In the genomic region with DNA sequence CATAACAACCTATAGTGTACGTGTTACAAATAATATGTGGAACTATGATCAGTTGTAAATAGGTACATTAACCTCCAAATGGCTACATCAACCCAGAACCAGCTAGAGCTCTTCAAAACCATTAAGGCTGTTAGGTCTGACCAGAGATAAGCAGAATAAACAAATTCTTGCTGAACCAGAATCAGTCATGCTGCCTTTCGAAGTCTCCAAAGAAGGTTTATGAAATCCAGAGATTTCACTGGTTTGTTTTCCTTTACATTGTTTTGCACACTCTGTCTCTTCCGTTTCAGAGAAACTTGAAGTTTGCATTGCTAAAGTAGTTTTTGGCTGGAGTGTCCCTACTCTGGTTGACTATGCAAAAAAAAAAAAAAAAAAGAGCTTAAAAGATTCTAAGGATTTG, we compare ENCODE assay signal across 15 cellular contexts.
"Had no signal": no experiment of that assay in that cellular context is flagged by ENCODE, and none has a peak within 500 bp of the region (broad histone marks: within the 10 kb centered on the region; RNA-seq: fewer than 3 reads in every experiment).

No MANE protein-coding gene starts in this region.

- H3K9me3 ChIP-seq: adrenal gland, left ventricle myocardium inferior had no signal

- H3K4me3 ChIP-seq: adrenal gland, left ventricle myocardium inferior had no signal

- H3K4me1 ChIP-seq: adrenal gland, left ventricle myocardium inferior had no signal

- H3K36me3 ChIP-seq: adrenal gland, left ventricle myocardium inferior had no signal

- H3K27me3 ChIP-seq: adrenal gland had no signal

- DNase-seq: activated CD4-positive, alpha-beta T cell treated with anti-CD3 and anti-CD28 coated beads, Interleukin-2, amount 50 U/mL, for 1 hour; activated naive CD4-positive, alpha-beta T cell treated with anti-CD3 and anti-CD28 coated beads, Interleukin-2, amount 50 U/mL, for 16 hours; adrenal gland; dermis blood vessel endothelial cell; effector memory CD8-positive, alpha-beta T cell; left ventricle myocardium inferior; nucleus accumbens; posterior cingulate gyrus; T-helper 9 cell had no signal

- H3K4me3 Mint-ChIP-seq: brain; central memory CD8-positive, alpha-beta T cell; effector memory CD8-positive, alpha-beta T cell; natural killer cell treated with Interleukin-12 subunit alpha and Interleukin-12 subunit beta and Interleukin-15 and Interleukin-18, amount 100 ng/mL, for 72 hours; stimulated activated effector memory CD8-positive, alpha-beta T cell treated with anti-CD3 and anti-CD28 coated beads, Interleukin-12 subunit alpha, Interleukin-12 subunit beta, amount 100 ng/mL, for 72 hours had no signal

- H3K4me1 Mint-ChIP-seq: brain; central memory CD8-positive, alpha-beta T cell; stimulated activated effector memory CD8-positive, alpha-beta T cell treated with anti-CD3 and anti-CD28 coated beads, Interleukin-12 subunit alpha, Interleukin-12 subunit beta, amount 100 ng/mL, for 72 hours had no signal

- H3K27ac ChIP-seq: adrenal gland, left ventricle myocardium inferior had no signal

- H3K36me3 Mint-ChIP-seq: brain; natural killer cell treated with Interleukin-12 subunit alpha and Interleukin-12 subunit beta and Interleukin-15 and Interleukin-18, amount 100 ng/mL, for 72 hours; stimulated activated effector memory CD8-positive, alpha-beta T cell treated with anti-CD3 and anti-CD28 coated beads, Interleukin-12 subunit alpha, Interleukin-12 subunit beta, amount 100 ng/mL, for 72 hours had no signal

- H3K27me3 Mint-ChIP-seq: brain; central memory CD8-positive, alpha-beta T cell; effector memory CD8-positive, alpha-beta T cell; natural killer cell treated with Interleukin-12 subunit alpha and Interleukin-12 subunit beta and Interleukin-15 and Interleukin-18, amount 100 ng/mL, for 72 hours had no signal

- H3K9me3 Mint-ChIP-seq: brain had no signal

- ATAC-seq: activated CD4-positive, CD25-positive, alpha-beta regulatory T cell treated with anti-CD3 and anti-CD28 coated beads, Interleukin-2, amount 50 U/mL, for 24 hours; effector memory CD8-positive, alpha-beta T cell; natural killer cell treated with Interleukin-12 subunit alpha and Interleukin-12 subunit beta and Interleukin-15 and Interleukin-18, amount 100 ng/mL, for 72 hours; stimulated activated effector memory CD8-positive, alpha-beta T cell treated with anti-CD3 and anti-CD28 coated beads, Interleukin-12 subunit alpha, Interleukin-12 subunit beta, amount 100 ng/mL, for 72 hours had no signal

- H3K27ac Mint-ChIP-seq: activated T-helper 2 cell treated with anti-CD3 and anti-CD28 coated beads, Interferon-gamma antibody, Interleukin-2, Interleukin-4, amounts not matched to agents 10 μg/mL and 5 μg/mL and 100 μg/mL, durations not matched to agents 14 hours and 24 hours and 36 hours; brain; effector memory CD8-positive, alpha-beta T cell; natural killer cell treated with Interleukin-12 subunit alpha and Interleukin-12 subunit beta and Interleukin-15 and Interleukin-18, amount 100 ng/mL, for 72 hours; stimulated activated effector memory CD8-positive, alpha-beta T cell treated with anti-CD3 and anti-CD28 coated beads, Interleukin-12 subunit alpha, Interleukin-12 subunit beta, amount 100 ng/mL, for 72 hours had no signal
